In genomic region chr18:7002107-7002506, GRCh38 we compare ENCODE assay signal across 16 cellular contexts.
"Had no signal": no experiment of that assay in that cellular context is flagged by ENCODE, and none has a peak within 500 bp of the region (broad histone marks: within the 10 kb centered on the region; RNA-seq: fewer than 3 reads in every experiment).

No MANE protein-coding gene starts in this region.

- H3K4me3 ChIP-seq: lower lobe of right lung had no signal

- H3K9me3 Mint-ChIP-seq: neural crest cell; stimulated activated naive CD8-positive, alpha-beta T cell treated with anti-CD3 and anti-CD28 coated beads, Interleukin-15, Interleukin-2, amounts not matched to agents 100 ng/mL and 50 ng/mL, for 24 hours; type B pancreatic cell had no signal

- H3K27me3 ChIP-seq: brain microvascular endothelial cell had no signal

- H3K9me3 ChIP-seq: lower lobe of right lung had no signal

- H3K27me3 Mint-ChIP-seq: central memory CD8-positive, alpha-beta T cell; effector memory CD8-positive, alpha-beta T cell; type B pancreatic cell had no signal

- H3K4me1 Mint-ChIP-seq: activated T-helper 17 cell treated with anti-CD3 and anti-CD28 coated beads, Interleukin-2, amount 50 U/mL, for 72 hours; central memory CD8-positive, alpha-beta T cell had no signal

- H3K4me1 ChIP-seq: lower lobe of right lung had no signal

- H3K27ac Mint-ChIP-seq: activated T-helper 17 cell treated with anti-CD3 and anti-CD28 coated beads, Interleukin-2, amount 50 U/mL, for 72 hours; effector memory CD8-positive, alpha-beta T cell; stimulated activated naive CD8-positive, alpha-beta T cell treated with anti-CD3 and anti-CD28 coated beads, Interleukin-15, Interleukin-2, amounts not matched to agents 100 ng/mL and 50 ng/mL, for 24 hours; type B pancreatic cell had no signal

- H3K4me3 Mint-ChIP-seq: activated T-helper 17 cell treated with anti-CD3 and anti-CD28 coated beads, Interleukin-2, amount 50 U/mL, for 72 hours; central memory CD8-positive, alpha-beta T cell; effector memory CD8-positive, alpha-beta T cell; neural crest cell; stimulated activated naive CD8-positive, alpha-beta T cell treated with anti-CD3 and anti-CD28 coated beads, Interleukin-15, Interleukin-2, amounts not matched to agents 100 ng/mL and 50 ng/mL, for 24 hours; type B pancreatic cell had no signal

- ATAC-seq: activated T-helper 17 cell treated with anti-CD3 and anti-CD28 coated beads, Interleukin-2, amount 50 U/mL, for 72 hours; effector memory CD8-positive, alpha-beta T cell; left cardiac atrium; lower lobe of right lung; sciatic nerve had no signal

- DNase-seq: activated CD4-positive, alpha-beta T cell treated with anti-CD3 and anti-CD28 coated beads, Interleukin-2, amount 50 U/mL, for 4 hours; activated CD4-positive, CD25-positive, alpha-beta regulatory T cell treated with anti-CD3 and anti-CD28 coated beads, Interleukin-2, amount 50 U/mL, for 72 hours; activated naive CD4-positive, alpha-beta T cell treated with Interleukin-2 at 50 U/mL for 16 hours; anterior cingulate cortex; brain microvascular endothelial cell; effector memory CD8-positive, alpha-beta T cell; head of caudate nucleus; left cardiac atrium; lower lobe of right lung; T1000 had no signal

- H3K36me3 ChIP-seq: lower lobe of right lung had no signal

- H3K27ac ChIP-seq: brain microvascular endothelial cell, lower lobe of right lung had no signal
